Comparison of ENCODE assay signal across 9 cellular contexts in genomic region chr4:78200004-78200403, GRCh38.
"Had no signal": no experiment of that assay in that cellular context is flagged by ENCODE, and none has a peak within 500 bp of the region (broad histone marks: within the 10 kb centered on the region; RNA-seq: fewer than 3 reads in every experiment).

No MANE protein-coding gene starts in this region.

- H3K9me3 Mint-ChIP-seq: HFFc6, IgD-negative memory B cell had no signal

- H2AFZ ChIP-seq: GM23338 had no signal

- DNase-seq: H9, HCEC 1CT, HFFc6, KG1 had no signal

- H3K27ac Mint-ChIP-seq: GM23338, H9, HFFc6, IgD-negative memory B cell had no signal

- ATAC-seq: GM23338 had no signal

- H3K36me3 Mint-ChIP-seq: IgD-negative memory B cell had no signal

- H3K4me3 ChIP-seq: GM23338 had no signal

- FAIRE-seq: H1, H54, HTR-8/SVneo had no signal

- H3K4me2 ChIP-seq: GM23338 had no signal

- H3K4me3 Mint-ChIP-seq: GM23338, H9, HFFc6, IgD-negative memory B cell had no signal
